ENCODE assay signal across 10 cellular contexts in genomic region chr12:13536219-13536910, GRCh38.
DNase-seq lines count a peak whose midpoint lies in the region; ATAC-seq and TF ChIP-seq lines count a peak whose summit lies in the region.
"Had no signal": no experiment of that assay in that cellular context is flagged by ENCODE, and none has a peak within 500 bp of the region (broad histone marks: within the 10 kb centered on the region; RNA-seq: fewer than 3 reads in every experiment).

No MANE protein-coding gene starts in this region.

- DNase-seq in activated T-cell treated with anti-CD3 and anti-CD28 coated beads, Interleukin-2, amount 50 U/mL, for 72 hours = peak; percentile 27 to 33
- DNase-seq in activated T-cell treated with anti-CD3 and anti-CD28 coated beads, Interleukin-2, amount 50 U/mL, for 1 hour = no peak
- DNase-seq in brain microvascular endothelial cell (no peak), ecto neural progenitor cell (ENCODE audit: low spot score) (no peak), thyroid gland (no peak)
- DNase-seq: stimulated activated CD4-positive, alpha-beta T cell treated with anti-CD3 and anti-CD28 coated beads, Interleukin-2, amount 100 ng/mL, for 24 hours; upper lobe of right lung had no signal

- intact Hi-C loops in thyroid gland (cut with DNase I) = no loop called here

- peaks cover 19% of the 10 kb centered on the region for H3K4me1 Mint-ChIP-seq in activated T-cell treated with anti-CD3 and anti-CD28 coated beads, Interleukin-2, amount 50 U/mL, for 72 hours (ENCODE audit: low read depth)
- peaks cover 45% of the 10 kb centered on the region for H3K4me1 Mint-ChIP-seq in stimulated activated memory B cell treated with anti-CD40 and anti-IgM and Interleukin-4, amounts not matched to agents 10 μg/mL and 1 μg/mL and 100 μg/mL, for 72 hours

- peaks cover 30% of the 10 kb centered on the region for H3K27me3 Mint-ChIP-seq in activated T-cell treated with anti-CD3 and anti-CD28 coated beads, Interleukin-2, amount 50 U/mL, for 72 hours (ENCODE audit: low read depth)
- no peaks in the 10 kb centered on the region for H3K27me3 Mint-ChIP-seq in stimulated activated memory B cell treated with anti-CD40 and anti-IgM and Interleukin-4, amounts not matched to agents 10 μg/mL and 1 μg/mL and 100 μg/mL, for 72 hours

- WGBS in thyroid gland, 2 donors = 75 to 78% methylated on average over 7 of the region's 7 CpGs

- peak; percentile 82 to 87 for ATAC-seq in activated T-cell treated with anti-CD3 and anti-CD28 coated beads, Interleukin-2, amount 50 U/mL, for 72 hours (replicated peaks in 1 of 2)
- ATAC-seq in GM21786 (IDR thresholded peaks at IDR 0.05; ENCODE audit: unreplicated experiment) (peak; percentile 96), HG03439 (IDR thresholded peaks at IDR 0.05; ENCODE audit: unreplicated experiment) (peak; percentile 97)
- peak; percentile 98 for ATAC-seq in stimulated activated memory B cell treated with anti-CD40 and anti-IgM and Interleukin-4, amounts not matched to agents 10 μg/mL and 1 μg/mL and 100 μg/mL, for 72 hours
- ATAC-seq: upper lobe of right lung had no signal

- H3K4me1 ChIP-seq in thyroid gland = peaks cover 4 to 5% of the 10 kb centered on the region in 2 donors
- H3K4me1 ChIP-seq: upper lobe of right lung had no signal

- H3K4me3 Mint-ChIP-seq in activated T-cell treated with anti-CD3 and anti-CD28 coated beads, Interleukin-2, amount 50 U/mL, for 72 hours = no peak overlapping the region
- H3K4me3 Mint-ChIP-seq in stimulated activated memory B cell treated with anti-CD40 and anti-IgM and Interleukin-4, amounts not matched to agents 10 μg/mL and 1 μg/mL and 100 μg/mL, for 72 hours = peak overlapping the region; percentile 59

- H3K36me3 ChIP-seq in brain microvascular endothelial cell (replicated peaks) = no peaks in the 10 kb centered on the region
- no peaks in the 10 kb centered on the region for H3K36me3 ChIP-seq in thyroid gland
- H3K36me3 ChIP-seq: upper lobe of right lung had no signal

- H3K4me3 ChIP-seq in brain microvascular endothelial cell (ENCODE audit: low read depth, low read length) (no peak overlapping the region), thyroid gland (replicated peaks in 1 of 3) (no peak overlapping the region)
- H3K4me3 ChIP-seq: upper lobe of right lung had no signal

- TF ChIP-seq CTCF in brain microvascular endothelial cell (IDR thresholded peaks at IDR 0.05; ENCODE audit: low read depth, low read length, missing control alignments) = no peak
- TF ChIP-seq CTCF in thyroid gland (IDR thresholded peaks at IDR 0.05) = no peak

- H3K27ac Mint-ChIP-seq in activated T-cell treated with anti-CD3 and anti-CD28 coated beads, Interleukin-2, amount 50 U/mL, for 72 hours = no peak overlapping the region
- peak overlapping the region; percentile 91 for H3K27ac Mint-ChIP-seq in stimulated activated memory B cell treated with anti-CD40 and anti-IgM and Interleukin-4, amounts not matched to agents 10 μg/mL and 1 μg/mL and 100 μg/mL, for 72 hours

- no peaks in the 10 kb centered on the region for H3K36me3 Mint-ChIP-seq in activated T-cell treated with anti-CD3 and anti-CD28 coated beads, Interleukin-2, amount 50 U/mL, for 72 hours (ENCODE audit: insufficient read depth in 2 of 2)
- H3K36me3 Mint-ChIP-seq in stimulated activated memory B cell treated with anti-CD40 and anti-IgM and Interleukin-4, amounts not matched to agents 10 μg/mL and 1 μg/mL and 100 μg/mL, for 72 hours = no peaks in the 10 kb centered on the region

- H3K27me3 ChIP-seq in brain microvascular endothelial cell (replicated peaks) (no peaks in the 10 kb centered on the region), thyroid gland (no peaks in the 10 kb centered on the region)
- H3K27me3 ChIP-seq: upper lobe of right lung had no signal

- H3K27ac ChIP-seq in brain microvascular endothelial cell (no peak overlapping the region), thyroid gland (no peak overlapping the region)
- H3K27ac ChIP-seq: upper lobe of right lung had no signal

- in situ Hi-C loops in brain microvascular endothelial cell (cut with HindIII; ENCODE audit: low pct_ligation_motif_present, low sequenced_read_pairs) = no loop called here

- no peak for TF ChIP-seq POLR2A in thyroid gland (IDR thresholded peaks at IDR 0.05)

- no peaks in the 10 kb centered on the region for H3K9me3 ChIP-seq in thyroid gland
- H3K9me3 ChIP-seq: upper lobe of right lung had no signal

- no peaks in the 10 kb centered on the region for H3K9me3 Mint-ChIP-seq in activated T-cell treated with anti-CD3 and anti-CD28 coated beads, Interleukin-2, amount 50 U/mL, for 72 hours
- no peaks in the 10 kb centered on the region for H3K9me3 Mint-ChIP-seq in stimulated activated memory B cell treated with anti-CD40 and anti-IgM and Interleukin-4, amounts not matched to agents 10 μg/mL and 1 μg/mL and 100 μg/mL, for 72 hours

Comparison
In these comparisons a context has a peak if more than half of its experiments do, and no peak if none do; other contexts are left out.
1. DNase-seq: peak in activated T-cell treated with anti-CD3 and anti-CD28 coated beads, Interleukin-2, amount 50 U/mL, for 72 hours (2 of 2); none in activated T-cell treated with anti-CD3 and anti-CD28 coated beads, Interleukin-2, amount 50 U/mL, for 1 hour (single experiment), brain microvascular endothelial cell (single experiment), ecto neural progenitor cell (single experiment) and thyroid gland (0 of 2).
2. Peak in every context shown above with its lines, with median percentiles within 50 percentile points of each other: ATAC-seq.